Comparison of ENCODE assay signal across 1 cellular context in genomic region chr10:75079436-75080083, GRCh38.
TF ChIP-seq lines count a peak whose summit lies in the region.

No MANE protein-coding gene starts in this region.

TF ChIP-seq in H1, 55 proteins besides CTCF, POLR2A, EP300 and RAD21:
- TF ChIP-seq CTBP2 (IDR thresholded peaks at IDR 0.05; ENCODE audit: borderline replicate concordance, insufficient read depth, insufficient read length, low read length): peak; percentile 71
- TF ChIP-seq CBX5 (IDR thresholded peaks at IDR 0.05; ENCODE audit: low read depth, low read length): no peak
